Comparison of ENCODE assay signal across 7 cellular contexts in the genomic region with DNA sequence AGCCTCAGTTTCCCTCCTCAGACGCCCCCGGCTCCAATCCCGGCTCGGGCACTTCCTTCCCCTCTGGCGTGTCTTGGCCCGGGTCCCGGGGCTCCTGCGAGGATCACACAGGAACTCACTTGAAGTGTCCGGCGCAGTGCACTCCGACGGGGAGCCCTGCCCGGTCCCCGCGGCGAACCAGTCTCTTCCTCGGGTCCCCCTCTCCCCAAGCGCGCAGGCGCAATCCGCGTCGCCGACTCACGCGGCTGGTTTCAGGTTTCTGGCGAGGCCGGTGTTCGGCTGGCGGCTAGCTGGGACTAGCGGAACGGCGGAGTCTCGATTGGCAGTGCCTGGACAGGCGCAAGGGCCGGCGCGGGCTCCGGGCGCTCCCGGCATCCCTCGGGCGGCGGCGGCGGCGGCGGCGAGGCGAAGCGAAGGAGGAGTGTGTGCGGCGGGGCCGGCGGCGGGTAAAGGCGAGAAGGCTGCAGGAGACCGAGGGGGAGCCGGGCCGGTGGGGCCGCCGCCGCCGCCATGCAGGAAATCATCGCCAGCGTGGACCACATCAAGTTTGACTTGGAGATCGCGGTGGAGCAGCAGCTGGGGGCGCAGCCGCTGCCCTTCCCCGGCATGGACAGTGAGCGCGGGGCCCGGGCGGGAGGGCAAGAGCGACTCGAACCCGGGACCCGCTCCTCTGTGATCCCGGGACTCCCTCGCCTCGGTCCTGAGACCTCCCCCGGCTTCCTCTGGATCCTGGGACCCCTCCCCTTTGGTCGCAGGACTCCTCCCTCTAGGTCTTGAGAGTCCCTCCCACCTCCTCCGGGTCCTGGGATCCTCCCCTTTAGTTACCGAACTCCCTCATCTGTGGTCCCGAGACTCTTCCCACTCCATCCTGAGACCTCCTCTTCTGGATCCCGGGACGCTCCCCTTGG. TPM values are rescaled to one million over a fixed set of nuclear protein-coding genes. Genes with fewer than 3 reads are reported as not detected.
DNase-seq lines count a peak whose midpoint lies in the region; ATAC-seq, FAIRE-seq and TF ChIP-seq lines count a peak whose summit lies in the region.

A gene (plus strand): TSS at position 371 of the 908 bp plus-strand sequence. CDS start 140 bp downstream, at position 511.
A gene with protein sequence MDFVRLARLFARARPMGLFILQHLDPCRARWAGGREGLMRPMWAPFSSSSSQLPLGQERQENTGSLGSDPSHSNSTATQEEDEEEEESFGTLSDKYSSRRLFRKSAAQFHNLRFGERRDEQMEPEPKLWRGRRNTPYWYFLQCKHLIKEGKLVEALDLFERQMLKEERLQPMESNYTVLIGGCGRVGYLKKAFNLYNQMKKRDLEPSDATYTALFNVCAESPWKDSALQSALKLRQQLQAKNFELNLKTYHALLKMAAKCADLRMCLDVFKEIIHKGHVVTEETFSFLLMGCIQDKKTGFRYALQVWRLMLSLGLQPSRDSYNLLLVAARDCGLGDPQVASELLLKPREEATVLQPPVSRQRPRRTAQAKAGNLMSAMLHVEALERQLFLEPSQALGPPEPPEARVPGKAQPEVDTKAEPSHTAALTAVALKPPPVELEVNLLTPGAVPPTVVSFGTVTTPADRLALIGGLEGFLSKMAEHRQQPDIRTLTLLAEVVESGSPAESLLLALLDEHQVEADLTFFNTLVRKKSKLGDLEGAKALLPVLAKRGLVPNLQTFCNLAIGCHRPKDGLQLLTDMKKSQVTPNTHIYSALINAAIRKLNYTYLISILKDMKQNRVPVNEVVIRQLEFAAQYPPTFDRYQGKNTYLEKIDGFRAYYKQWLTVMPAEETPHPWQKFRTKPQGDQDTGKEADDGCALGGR (minus strand): TSS at position 226 of the 908 bp plus-strand sequence. CDS start 3,556 bp downstream, outside the sequence.

- H4K20me1 ChIP-seq in astrocyte (ENCODE audit: insufficient read depth, low read length) = peaks cover 39% of the 10 kb centered on the region
- H4K20me1 ChIP-seq in hepatocyte (ENCODE audit: insufficient read depth, poor library complexity, severe bottlenecking) = peaks cover 6% of the 10 kb centered on the region

- H3K4me3 Mint-ChIP-seq in T-helper 2 cell treated with Interferon-gamma antibody and Interleukin-4, amounts not matched to agents 5 μg/mL and 100 μg/mL, for 36 hours = peak within 1 kb of the TSS; percentile 99
- H3K4me3 Mint-ChIP-seq in astrocyte (ENCODE audit: unreplicated experiment) = peak within 1 kb of the TSS; percentile 98

- TF ChIP-seq POLR2A in GM18505 (IDR thresholded peaks at IDR 0.05; ENCODE audit: borderline replicate concordance, extremely low read depth, insufficient read depth, insufficient read length) = peak; percentile 80

- H3K27ac ChIP-seq in astrocyte (ENCODE audit: low read depth, low read length) = peak within 1 kb of the TSS; percentile 64
- H3K27ac ChIP-seq in hepatocyte = peak within 1 kb of the TSS; percentile 91

- H3K9me3 Mint-ChIP-seq in T-helper 2 cell treated with Interferon-gamma antibody and Interleukin-4, amounts not matched to agents 5 μg/mL and 100 μg/mL, for 36 hours = no peaks in the 10 kb centered on the region
- no peaks in the 10 kb centered on the region for H3K9me3 Mint-ChIP-seq in astrocyte (ENCODE audit: unreplicated experiment)

- H3K9ac ChIP-seq in astrocyte (ENCODE audit: low read length) = peak within 1 kb of the TSS; percentile 88

- H3K4me3 ChIP-seq in astrocyte (ENCODE audit: insufficient read depth, low read depth, low read length) (peak within 1 kb of the TSS; percentile 86), hepatocyte (peak within 1 kb of the TSS; percentile 93)

- WGBS in hepatocyte (ENCODE audit: low lambda C conversion rate, missing lambda C conversion rate) = 1% methylated on average over 61 of the region's 89 CpGs

- DNase-seq in NCI-H187 (lab: John Stamatoyannopoulos, UW) (peak; percentile 76 to 95), astrocyte (ENCODE audit: low read depth) (peak; percentile 88), hepatocyte (ENCODE audit: low spot score) (peak; percentile 99), renal cortical epithelial cell (ENCODE audit: low read depth) (peak; percentile 87)
- peak; percentile 94 for DNase-seq in T-helper 2 cell treated with Interferon-gamma antibody and Interleukin-4, amounts not matched to agents 5 μg/mL and 100 μg/mL, for 36 hours (ENCODE audit: low spot score)

- peak within 1 kb of the TSS; percentile 86 for H3K27ac Mint-ChIP-seq in T-helper 2 cell treated with Interferon-gamma antibody and Interleukin-4, amounts not matched to agents 5 μg/mL and 100 μg/mL, for 36 hours
- peak within 1 kb of the TSS; percentile 95 for H3K27ac Mint-ChIP-seq in astrocyte (ENCODE audit: unreplicated experiment)

- no peaks in the 10 kb centered on the region for H3K27me3 Mint-ChIP-seq in T-helper 2 cell treated with Interferon-gamma antibody and Interleukin-4, amounts not matched to agents 5 μg/mL and 100 μg/mL, for 36 hours (ENCODE audit: low read depth)
- no peaks in the 10 kb centered on the region for H3K27me3 Mint-ChIP-seq in astrocyte (ENCODE audit: low read depth, unreplicated experiment)

- no peaks in the 10 kb centered on the region for H3K27me3 ChIP-seq in astrocyte (ENCODE audit: insufficient read depth, low read length)
- H3K27me3 ChIP-seq in hepatocyte = no peaks in the 10 kb centered on the region

- TF ChIP-seq CTCF in astrocyte (IDR thresholded peaks at IDR 0.05; ENCODE audit: insufficient read depth, low read depth, low read length) = no peak
- TF ChIP-seq CTCF in hepatocyte (IDR thresholded peaks at IDR 0.05; ENCODE audit: poor library complexity) = no peak

- ATAC-seq in GM18505 (IDR thresholded peaks at IDR 0.05; ENCODE audit: unreplicated experiment) = peak; percentile 92
- peak; percentile 76 for ATAC-seq in HG02943 (IDR thresholded peaks at IDR 0.05; ENCODE audit: low read depth, unreplicated experiment)

- no peak for FAIRE-seq in astrocyte (lab: Jason Lieb, UNC)

- H3K36me3 ChIP-seq in astrocyte (ENCODE audit: insufficient read depth, low read length) (no peaks in the 10 kb centered on the region), hepatocyte (replicated peaks; ENCODE audit: insufficient read depth, low read depth) (no peaks in the 10 kb centered on the region)

- H3K9me3 ChIP-seq in astrocyte (ENCODE audit: insufficient read depth, low read depth, low read length) (no peaks in the 10 kb centered on the region), hepatocyte (ENCODE audit: low read depth) (no peaks in the 10 kb centered on the region)

- H2AFZ ChIP-seq in astrocyte (ENCODE audit: low read depth, low read length) (peak within 1 kb of the TSS; percentile 90), hepatocyte (peak within 1 kb of the TSS; percentile 86)

- H3K4me1 ChIP-seq in astrocyte (ENCODE audit: insufficient read depth, low read length) (peaks cover 14% of the 10 kb centered on the region), hepatocyte (ENCODE audit: insufficient read depth) (peaks cover 10% of the 10 kb centered on the region)

- peaks cover 63% of the 10 kb centered on the region for H3K79me2 ChIP-seq in astrocyte (ENCODE audit: insufficient read depth, low read length)
- H3K79me2 ChIP-seq in hepatocyte = peaks cover 73% of the 10 kb centered on the region

- peak within 1 kb of the TSS; percentile 99 for H3K4me2 ChIP-seq in astrocyte (ENCODE audit: low read length)
- H3K4me2 ChIP-seq in hepatocyte = peak within 1 kb of the TSS; percentile 90

- peaks cover 23% of the 10 kb centered on the region for H3K36me3 Mint-ChIP-seq in T-helper 2 cell treated with Interferon-gamma antibody and Interleukin-4, amounts not matched to agents 5 μg/mL and 100 μg/mL, for 36 hours (ENCODE audit: low read depth)
- H3K36me3 Mint-ChIP-seq in astrocyte (ENCODE audit: low read depth, unreplicated experiment) = peaks cover 9% of the 10 kb centered on the region

- no peaks in the 10 kb centered on the region for H3K9me2 ChIP-seq in hepatocyte (replicated peaks; ENCODE audit: insufficient read depth)

- peaks cover 29% of the 10 kb centered on the region for H3K4me1 Mint-ChIP-seq in T-helper 2 cell treated with Interferon-gamma antibody and Interleukin-4, amounts not matched to agents 5 μg/mL and 100 μg/mL, for 36 hours (ENCODE audit: low read depth)
- peaks cover 10% of the 10 kb centered on the region for H3K4me1 Mint-ChIP-seq in astrocyte (ENCODE audit: low read depth, unreplicated experiment)

RNA-seq across cellular contexts. Expression of the first gene that starts in this region (rescaled TPM):
- total RNA-seq in astrocyte = 42.8 and 46.8 TPM in 2 replicates
- 25.3 and 37.6 TPM in 2 replicates for total RNA-seq in hepatocyte
- 35.1 and 41.1 TPM in 2 replicates for polyA plus RNA-seq in hepatocyte
- total RNA-seq in renal cortical epithelial cell = 21.6 and 22.2 TPM in 2 replicates

RNA-seq across cellular contexts. Expression of the second gene that starts in this region (rescaled TPM):
- total RNA-seq in astrocyte (5.8 and 7.4 TPM in 2 replicates), hepatocyte (9.2 and 11.3 TPM in 2 replicates), renal cortical epithelial cell (6.7 and 8.7 TPM in 2 replicates)
- polyA plus RNA-seq in hepatocyte = 7.0 and 10.8 TPM in 2 replicates

Comparison
In these comparisons a context has a peak if more than half of its experiments do, and no peak if none do; other contexts are left out.
1. Peak in every context shown above with its lines: DNase-seq, ATAC-seq, H3K4me3 ChIP-seq and H3K27ac ChIP-seq.